In genomic region chr1:94069649-94070285, GRCh38 we compare ENCODE assay signal across 8 cellular contexts. TPM values are rescaled to one million over a fixed set of nuclear protein-coding genes. Genes with fewer than 3 reads are reported as not detected.
A peak's percentile ranks its signal among the peaks of the same experiment; 100 is the strongest.
DNase-seq lines count a peak whose midpoint lies in the region; ATAC-seq, FAIRE-seq and TF ChIP-seq lines count a peak whose summit lies in the region.

No MANE protein-coding gene starts in this region.

- intact Hi-C loops in pancreas (cut with DNase I), result loop anchor here in 1 of 3 donors (10.0 kb wide), 1 partner anchor 145 kb away; no protein-coding TSS in a partner anchor

- H3K4me1 ChIP-seq in pancreas, result peaks cover 42 to 48% (median 46%) of the 10 kb centered on the region in 3 donors

- no peaks in the 10 kb centered on the region for H3K36me3 Mint-ChIP-seq in immature natural killer cell

- peak overlapping the region; percentile 53 for H3K27ac ChIP-seq in epithelial cell of prostate
- peak overlapping the region; percentile 81 to 89 (median 86) for H3K27ac ChIP-seq in pancreas

- FAIRE-seq in pancreas (lab: Jason Lieb, UNC), result no peak

- H3K4me3 ChIP-seq in pancreas, result no peak overlapping the region

- peak; percentile 65 for DNase-seq in COR-L47 (lab: John Stamatoyannopoulos, UW)
- DNase-seq in NCI-H2029 (lab: John Stamatoyannopoulos, UW), result peak; percentile 79
- DNase-seq in epithelial cell of prostate (ENCODE audit: low read depth, low spot score), result no peak
- no peak for DNase-seq in pancreas
- DNase-seq in superior temporal gyrus (ENCODE audit: extremely low spot score), result no peak
- no peak for DNase-seq in immature natural killer cell

- ATAC-seq in pancreas (peak in 3 of 4 donors; percentile 14 to 31 (median 31)), GM19395 (IDR thresholded peaks at IDR 0.05; ENCODE audit: unreplicated experiment) (no peak), HG03108 (IDR thresholded peaks at IDR 0.05; ENCODE audit: unreplicated experiment) (no peak)

- H3K9me3 ChIP-seq in pancreas, result no peaks in the 10 kb centered on the region

- no peaks in the 10 kb centered on the region for H3K36me3 ChIP-seq in pancreas

- no peak for TF ChIP-seq CTCF in pancreas (IDR thresholded peaks at IDR 0.05)

- no peak overlapping the region for H3K27ac Mint-ChIP-seq in immature natural killer cell

- no peaks in the 10 kb centered on the region for H3K9me3 Mint-ChIP-seq in immature natural killer cell

- WGBS in pancreas, 2 donors, result 21% methylated on average over 7 of the region's 7 CpGs

- H3K4me1 Mint-ChIP-seq in immature natural killer cell, result peaks cover 16 to 28% of the 10 kb centered on the region in 2 donors

- peaks cover 0 to 5% (median 4%) of the 10 kb centered on the region in 3 donors for H3K27me3 Mint-ChIP-seq in immature natural killer cell (ENCODE audit: low read depth in 3 of 3)

- H3K4me3 Mint-ChIP-seq in immature natural killer cell, result no peak overlapping the region

- H3K27me3 ChIP-seq in pancreas, result no peaks in the 10 kb centered on the region

RNA-seq across cellular contexts. Expression of gene ABCA4, which starts 51.2 kb away (rescaled TPM):
- under 1 TPM in 4 of 6 donors, not detected in 2; 0.03 to 0.16 (median 0.10) TPM for total RNA-seq in pancreas
- polyA plus RNA-seq in pancreas (under 1 TPM; 0.15 to 0.16 TPM), immature natural killer cell (under 1 TPM in 1 of 3 donors, not detected in 2; 0.08 TPM)

Comparison
In these comparisons a context has a peak if more than half of its experiments do, and no peak if none do; other contexts are left out.
1. DNase-seq: peak in COR-L47 (single experiment) and NCI-H2029 (single experiment); none in epithelial cell of prostate (single experiment), pancreas (0 of 6), superior temporal gyrus (single experiment) and immature natural killer cell (0 of 3).
2. ATAC-seq: peak in pancreas (3 of 4); none in GM19395 (single experiment) and HG03108 (single experiment).